Comparison of ENCODE assay signal across 8 cellular contexts in genomic region chr11:45806072-45806933, GRCh38. TPM values are rescaled to one million over a fixed set of nuclear protein-coding genes. Genes with fewer than 3 reads are reported as not detected.
DNase-seq lines count a peak whose midpoint lies in the region; ATAC-seq and TF ChIP-seq lines count a peak whose summit lies in the region.

No MANE protein-coding gene starts in this region.

- peak overlapping the region; percentile 96 for H3K4me3 Mint-ChIP-seq in Calu3 (ENCODE audit: low read depth, unreplicated experiment)
- H3K4me3 Mint-ChIP-seq in endothelial cell (ENCODE audit: unreplicated experiment), result peak overlapping the region; percentile 94

- TF ChIP-seq CTCF in Calu3 (IDR thresholded peaks at IDR 0.05; ENCODE audit: unreplicated experiment), result no peak
- no peak for TF ChIP-seq CTCF in PC-9 (conservative IDR thresholded peaks at IDR 0.05)
- TF ChIP-seq CTCF in endothelial cell (IDR thresholded peaks at IDR 0.05; ENCODE audit: unreplicated experiment), result no peak
- TF ChIP-seq CTCF in osteoblast (IDR thresholded peaks at IDR 0.05; ENCODE audit: extremely low read depth, low read depth, low read length), result no peak

- H2AFZ ChIP-seq in PC-9 (no peak overlapping the region), osteoblast (ENCODE audit: low read length) (no peak overlapping the region)

- H3K9me3 ChIP-seq in PC-9 (ENCODE audit: insufficient read depth, low read depth) (no peaks in the 10 kb centered on the region), osteoblast (ENCODE audit: low read depth, low read length) (no peaks in the 10 kb centered on the region)

- no peaks in the 10 kb centered on the region for H3K27me3 Mint-ChIP-seq in Calu3 (ENCODE audit: unreplicated experiment)
- peaks cover 13% of the 10 kb centered on the region for H3K27me3 Mint-ChIP-seq in endothelial cell (ENCODE audit: unreplicated experiment)

- H3K27ac Mint-ChIP-seq in Calu3 (ENCODE audit: unreplicated experiment) (peak overlapping the region; percentile 84), endothelial cell (ENCODE audit: unreplicated experiment) (no peak overlapping the region)

- H3K4me3 ChIP-seq in PC-9 (peak overlapping the region; percentile 84), osteoblast (ENCODE audit: insufficient read depth, low read length) (peak overlapping the region; percentile 97)

- CTCF ChIA-PET in Calu3 (lab: Charles Lee) (interaction anchor here (0.6 to 2.2 kb wide), 3 partner anchors 34 to 37 kb away, joined by 3 to 7 read pairs (median 6); no protein-coding TSS in a partner anchor), PC-9 (lab: Charles Lee) (interaction anchor here (0.6 kb wide), 1 partner anchor 1589 kb away, joined by 4 read pairs; no protein-coding TSS in a partner anchor)

- H3K4me2 ChIP-seq in PC-9, result peak overlapping the region; percentile 93
- peak overlapping the region; percentile 97 for H3K4me2 ChIP-seq in osteoblast (ENCODE audit: insufficient read depth, low read length)

- H3K36me3 Mint-ChIP-seq in Calu3 (ENCODE audit: insufficient read depth, unreplicated experiment) (peaks cover 43% of the 10 kb centered on the region), endothelial cell (ENCODE audit: low read depth, unreplicated experiment) (peaks cover 13% of the 10 kb centered on the region)

- H3K27me3 ChIP-seq in PC-9 (ENCODE audit: insufficient read depth, low read depth), result no peaks in the 10 kb centered on the region
- H3K27me3 ChIP-seq in osteoblast (ENCODE audit: insufficient read depth, low read length), result no peaks in the 10 kb centered on the region

- H3K27ac ChIP-seq in PC-9, result no peak overlapping the region
- peak overlapping the region; percentile 89 for H3K27ac ChIP-seq in osteoblast (ENCODE audit: low read depth, low read length)

- H3K4me1 ChIP-seq in PC-9 (replicated peaks; ENCODE audit: insufficient read depth), result peaks cover 28% of the 10 kb centered on the region
- peaks cover 23% of the 10 kb centered on the region for H3K4me1 ChIP-seq in osteoblast (ENCODE audit: insufficient read depth, low read length)

- POLR2A ChIA-PET in PC-9 (lab: Charles Lee; ENCODE audit: unreplicated experiment), result interaction anchor here (0.6 to 0.9 kb wide), 2 partner anchors 11 to 41 kb away, joined by 3 to 4 read pairs; partner anchors contain the start of gene CRY2

- no peak for DNase-seq in Calu3
- no peak for DNase-seq in PC-9
- DNase-seq in endothelial cell (ENCODE audit: low spot score), result no peak
- no peak for DNase-seq in osteoblast (ENCODE audit: insufficient read length, low spot score, missing footprints)
- no peak for DNase-seq in NCI-H510A treated with DMSO at 0.1 percent for 48 hours (lab: John Stamatoyannopoulos, UW)

- TSS peak; percentile 43 for BruUV-seq in Calu3 (replicated peaks; lab: Mats Ljungman, UMichigan)
- no TSS peak for BruUV-seq in PC-9 (replicated peaks; lab: Mats Ljungman, UMichigan)

- H4K20me1 ChIP-seq in PC-9 (ENCODE audit: insufficient read depth) (no peaks in the 10 kb centered on the region; the same call in none of the 2 replicates), osteoblast (ENCODE audit: insufficient read depth, low read length) (peaks cover 45% of the 10 kb centered on the region)

- no peak for ATAC-seq in HG02885 (IDR thresholded peaks at IDR 0.05; ENCODE audit: poor library complexity, unreplicated experiment)
- ATAC-seq in GM18498 (IDR thresholded peaks at IDR 0.05; ENCODE audit: unreplicated experiment), result no peak
- ATAC-seq in HG03571 (IDR thresholded peaks at IDR 0.05; ENCODE audit: unreplicated experiment), result no peak

- no peaks in the 10 kb centered on the region for H3K9me2 ChIP-seq in PC-9 (ENCODE audit: insufficient read depth)

- H3K36me3 ChIP-seq in PC-9 (ENCODE audit: low read depth), result 0 out of 2 replicates have a peak, but pooled peaks cover 3% of the 10 kb centered on the region
- H3K36me3 ChIP-seq in osteoblast (ENCODE audit: insufficient read depth, low read length), result peaks cover 30% of the 10 kb centered on the region

- intact Hi-C loops in Calu3 (cut with micrococcal nuclease; ENCODE audit: unreplicated experiment), result loop anchor here (5.0 kb wide), 1 partner anchor 41 kb away; the partner anchor contains the start of gene CRY2
- intact Hi-C loops in PC-9 (cut with micrococcal nuclease; ENCODE audit: unreplicated experiment), result no loop called here

- H3K9me3 Mint-ChIP-seq in Calu3 (ENCODE audit: low read depth, unreplicated experiment) (no peaks in the 10 kb centered on the region), endothelial cell (ENCODE audit: unreplicated experiment) (no peaks in the 10 kb centered on the region)

- H3F3A ChIP-seq in PC-9 (ENCODE audit: insufficient read depth, low read depth), result no peaks in the 10 kb centered on the region

- H3K4me1 Mint-ChIP-seq in Calu3 (ENCODE audit: low read depth, unreplicated experiment) (peaks cover 16% of the 10 kb centered on the region), endothelial cell (ENCODE audit: unreplicated experiment) (peaks cover 24% of the 10 kb centered on the region)

- H3K79me2 ChIP-seq in PC-9 (ENCODE audit: low read depth) (peaks cover 28% of the 10 kb centered on the region), osteoblast (ENCODE audit: insufficient read depth, low read length) (peaks cover 33% of the 10 kb centered on the region)

RNA-seq across cellular contexts. Expression of gene SLC35C1, which starts 1.4 kb away (rescaled TPM):
- 18.1 and 20.5 TPM in 2 replicates for total RNA-seq in Calu3 (2022)
- 15.2 and 15.6 TPM in 2 replicates for total RNA-seq in PC-9 (2021)
- 13.9 TPM for total RNA-seq in endothelial cell (ENCODE audit: unreplicated experiment)
- 10.6 and 12.3 TPM in 2 replicates for total RNA-seq in osteoblast

RNA-seq across cellular contexts. Expression of gene CRY2, which starts 41.0 kb away (rescaled TPM):
- total RNA-seq in Calu3 (2022) (14.9 and 16.1 TPM in 2 replicates), PC-9 (2021) (17.5 and 27.3 TPM in 2 replicates), endothelial cell (ENCODE audit: unreplicated experiment) (23.8 TPM), osteoblast (21.0 and 21.8 TPM in 2 replicates)
